Comparison of ENCODE assay signal across 12 cellular contexts in genomic region chr19:55626350-55626749, GRCh38. TPM values are rescaled to one million over a fixed set of nuclear protein-coding genes. Genes with fewer than 3 reads are reported as not detected.
DNase-seq lines count a peak whose midpoint lies in the region; ATAC-seq and TF ChIP-seq lines count a peak whose summit lies in the region.
"Had no signal": no experiment of that assay in that cellular context is flagged by ENCODE, and none has a peak within 500 bp of the region (broad histone marks: within the 10 kb centered on the region; RNA-seq: fewer than 3 reads in every experiment).

No MANE protein-coding gene starts in this region.

- peak overlapping the region; percentile 8 to 67 for H3K27ac Mint-ChIP-seq in activated naive CD4-positive, alpha-beta T cell treated with anti-CD3 and anti-CD28 coated beads, Interleukin-2, amount 50 U/mL, for 72 hours
- H3K27ac Mint-ChIP-seq in osteocyte (ENCODE audit: unreplicated experiment), result no peak overlapping the region

- no peaks in the 10 kb centered on the region for H3K9me3 ChIP-seq in OCI-LY3 (ENCODE audit: insufficient read depth, low read length)
- H3K9me3 ChIP-seq: suprapubic skin had no signal

- no peaks in the 10 kb centered on the region for H3K79me2 ChIP-seq in OCI-LY3 (ENCODE audit: low read length)

- no peak for TF ChIP-seq POLR2A in GM18505 (IDR thresholded peaks at IDR 0.05; ENCODE audit: borderline replicate concordance, extremely low read depth, insufficient read depth, insufficient read length)

- no peak for TF ChIP-seq CTCF in OCI-LY3 (IDR thresholded peaks at IDR 0.05; ENCODE audit: low read depth, low read length)
- TF ChIP-seq CTCF in osteocyte (IDR thresholded peaks at IDR 0.05), result no peak

- 0 out of 2 replicates have a peak overlapping the region, but pooled peaks have one; percentile 20 for H3K4me3 ChIP-seq in OCI-LY3 (ENCODE audit: low read length)
- H3K4me3 ChIP-seq: suprapubic skin had no signal

- no peak overlapping the region for H3K4me3 Mint-ChIP-seq in osteocyte (ENCODE audit: unreplicated experiment)

- H4K20me1 ChIP-seq in OCI-LY3 (ENCODE audit: insufficient read depth, low read length), result no peaks in the 10 kb centered on the region

- H3K9ac ChIP-seq in OCI-LY3 (ENCODE audit: low read length), result no peak overlapping the region

- peak overlapping the region; percentile 47 for H3K4me2 ChIP-seq in OCI-LY3 (ENCODE audit: low read length)

- no peak overlapping the region for H2AFZ ChIP-seq in OCI-LY3 (ENCODE audit: low read depth, low read length)

- no peaks in the 10 kb centered on the region for H3K36me3 Mint-ChIP-seq in activated naive CD4-positive, alpha-beta T cell treated with anti-CD3 and anti-CD28 coated beads, Interleukin-2, amount 50 U/mL, for 72 hours
- peaks cover 1% of the 10 kb centered on the region for H3K36me3 Mint-ChIP-seq in osteocyte (ENCODE audit: unreplicated experiment)

- no peak overlapping the region for H3K27ac ChIP-seq in OCI-LY3 (ENCODE audit: low read length)
- H3K27ac ChIP-seq: C4-2B, suprapubic skin had no signal

- ATAC-seq in activated naive CD4-positive, alpha-beta T cell treated with anti-CD3 and anti-CD28 coated beads, Interleukin-2, amount 50 U/mL, for 72 hours, result peak; percentile 76 to 90
- ATAC-seq in GM18505 (IDR thresholded peaks at IDR 0.05; ENCODE audit: unreplicated experiment), result no peak
- ATAC-seq: right cardiac atrium, SK-N-SH treated with all-trans-retinoic acid at 6 μM for 48 hours had no signal

- peaks cover 17% of the 10 kb centered on the region for H3K4me1 Mint-ChIP-seq in osteocyte (ENCODE audit: unreplicated experiment)

- peaks cover 0 to 4% of the 10 kb centered on the region in 2 donors for H3K9me3 Mint-ChIP-seq in activated naive CD4-positive, alpha-beta T cell treated with anti-CD3 and anti-CD28 coated beads, Interleukin-2, amount 50 U/mL, for 72 hours
- H3K9me3 Mint-ChIP-seq in osteocyte (ENCODE audit: unreplicated experiment), result no peaks in the 10 kb centered on the region

- peak; percentile 38 to 42 for DNase-seq in activated CD4-positive, alpha-beta T cell treated with anti-CD3 and anti-CD28 coated beads, Interleukin-2, amount 50 U/mL, for 4 hours
- DNase-seq in activated naive CD4-positive, alpha-beta T cell treated with anti-CD3 and anti-CD28 coated beads, Interleukin-2, amount 50 U/mL, for 72 hours (ENCODE audit: low spot score in 2 of 2), result peak in 1 of 2 donors; percentile 47
- peak; percentile 53 for DNase-seq in stimulated activated CD4-positive, alpha-beta T cell treated with anti-CD3 and anti-CD28 coated beads, Interleukin-2, amount 100 ng/mL, for 4 hours (ENCODE audit: low read depth)
- no peak for DNase-seq in hypothalamus (lab: John Stamatoyannopoulos, UW)
- no peak for DNase-seq in osteocyte (ENCODE audit: extremely low spot score, unreplicated experiment)
- DNase-seq: head of caudate nucleus had no signal

- no peaks in the 10 kb centered on the region for H3K27me3 Mint-ChIP-seq in osteocyte (ENCODE audit: unreplicated experiment)

- H3K36me3 ChIP-seq in OCI-LY3 (replicated peaks; ENCODE audit: low read depth, low read length), result no peaks in the 10 kb centered on the region

- H3K27me3 ChIP-seq in OCI-LY3 (ENCODE audit: low read depth, low read length), result no peaks in the 10 kb centered on the region
- H3K27me3 ChIP-seq: suprapubic skin had no signal

- peaks cover 20% of the 10 kb centered on the region for H3K4me1 ChIP-seq in OCI-LY3 (ENCODE audit: low read length)

RNA-seq across cellular contexts. Expression of gene ZNF784, which starts 2.0 kb away (rescaled TPM):
- total RNA-seq in activated naive CD4-positive, alpha-beta T cell treated with anti-CD3 and anti-CD28 coated beads, Interleukin-2, amount 50 U/mL, for 72 hours, result 1 to 10 TPM; 3.6 to 3.9 TPM
- total RNA-seq in osteocyte, result 9.2 and 9.6 TPM in 2 replicates

RNA-seq across cellular contexts. Expression of gene ZNF580, which starts 14.5 kb away (rescaled TPM):
- total RNA-seq in activated naive CD4-positive, alpha-beta T cell treated with anti-CD3 and anti-CD28 coated beads, Interleukin-2, amount 50 U/mL, for 72 hours, result 10 to 100 TPM; 18.2 to 33.9 TPM
- 62.3 and 79.8 TPM in 2 replicates for total RNA-seq in osteocyte

RNA-seq across cellular contexts. Expression of gene ZNF581, which starts 17.1 kb away (rescaled TPM):
- total RNA-seq in activated naive CD4-positive, alpha-beta T cell treated with anti-CD3 and anti-CD28 coated beads, Interleukin-2, amount 50 U/mL, for 72 hours, result 10 to 100 TPM; 39.9 to 40.0 TPM
- 29.6 and 33.8 TPM in 2 replicates for total RNA-seq in osteocyte

RNA-seq across cellular contexts. Expression of gene ZNF865, which starts 20.9 kb away (rescaled TPM):
- total RNA-seq in activated naive CD4-positive, alpha-beta T cell treated with anti-CD3 and anti-CD28 coated beads, Interleukin-2, amount 50 U/mL, for 72 hours, result 10 to 100 TPM; 13.7 to 15.5 TPM
- total RNA-seq in osteocyte, result 16.9 and 19.2 TPM in 2 replicates

RNA-seq across cellular contexts. Expression of gene CCDC106, which starts 21.7 kb away (rescaled TPM):
- total RNA-seq in activated naive CD4-positive, alpha-beta T cell treated with anti-CD3 and anti-CD28 coated beads, Interleukin-2, amount 50 U/mL, for 72 hours, result 10 to 100 TPM in 1 of 2 donors, 1 to 10 TPM in 1; 2.9 to 13.6 TPM
- total RNA-seq in osteocyte, result 25.9 and 28.1 TPM in 2 replicates

Comparison
In these comparisons a context has a peak if more than half of its experiments do, and no peak if none do; other contexts are left out.
1. DNase-seq: peak in activated CD4-positive, alpha-beta T cell treated with anti-CD3 and anti-CD28 coated beads, Interleukin-2, amount 50 U/mL, for 4 hours (2 of 2) and stimulated activated CD4-positive, alpha-beta T cell treated with anti-CD3 and anti-CD28 coated beads, Interleukin-2, amount 100 ng/mL, for 4 hours (single experiment); none in hypothalamus (0 of 51) and osteocyte (single experiment).